ENCODE assay signal across 8 cellular contexts in genomic region chr22:19105867-19106802, GRCh38. TPM values are rescaled to one million over a fixed set of nuclear protein-coding genes. Genes with fewer than 3 reads are reported as not detected.
DNase-seq lines count a peak whose midpoint lies in the region; FAIRE-seq and TF ChIP-seq lines count a peak whose summit lies in the region.

No MANE protein-coding gene starts in this region.

- H3K4me3 ChIP-seq in breast epithelium (no peak overlapping the region), kidney epithelial cell (ENCODE audit: low read depth, low read length) (no peak overlapping the region), ascending aorta (no peak overlapping the region)

- no peak overlapping the region for H3K27ac Mint-ChIP-seq in MCF 10A (ENCODE audit: low read depth, unreplicated experiment)
- no peak overlapping the region for H3K27ac Mint-ChIP-seq in type B pancreatic cell

- no peaks in the 10 kb centered on the region for H3K36me3 ChIP-seq in breast epithelium
- no peaks in the 10 kb centered on the region for H3K36me3 ChIP-seq in kidney epithelial cell (ENCODE audit: control insufficient read depth, insufficient read depth, low read length)
- H3K36me3 ChIP-seq in ascending aorta, result no peaks in the 10 kb centered on the region

- POLR2A ChIA-PET in MCF 10A (lab: Yijun Ruan, JAX), result interaction anchor here (3.1 kb wide), 1 partner anchor 16 kb away, joined by 15 read pairs; the partner anchor contains the start of gene DGCR2

- peaks cover 8 to 20% of the 10 kb centered on the region in 2 donors for H3K4me1 ChIP-seq in breast epithelium
- peaks cover 0 to 22% of the 10 kb centered on the region in 2 donors for H3K4me1 ChIP-seq in ascending aorta

- intact Hi-C loops in MCF 10A (cut with micrococcal nuclease) (no loop called here), breast epithelium (cut with DNase I; ENCODE audit: low total_unique reads) (no loop called here), ascending aorta (cut with DNase I) (no loop called here)

- H3K27ac ChIP-seq in breast epithelium (peak overlapping the region in 1 of 2 donors; percentile 2), ascending aorta (no peak overlapping the region)

- peaks cover 29% of the 10 kb centered on the region for H3K4me1 Mint-ChIP-seq in MCF 10A (ENCODE audit: insufficient read depth, unreplicated experiment)
- H3K4me1 Mint-ChIP-seq in type B pancreatic cell (ENCODE audit: unreplicated experiment), result peaks cover 40% of the 10 kb centered on the region

- BruUV-seq in MCF 10A (replicated peaks; lab: Mats Ljungman, UMichigan), result no TSS peak

- H3K27me3 ChIP-seq in breast epithelium (no peaks in the 10 kb centered on the region), kidney epithelial cell (ENCODE audit: control insufficient read depth, insufficient read depth, low read length) (no peaks in the 10 kb centered on the region), ascending aorta (no peaks in the 10 kb centered on the region)

- H3K9me3 ChIP-seq in breast epithelium (no peaks in the 10 kb centered on the region), ascending aorta (no peaks in the 10 kb centered on the region)

- H3K4me3 Mint-ChIP-seq in MCF 10A (ENCODE audit: unreplicated experiment), result no peak overlapping the region
- no peak overlapping the region for H3K4me3 Mint-ChIP-seq in type B pancreatic cell

- no peak for TF ChIP-seq POLR2A in breast epithelium (IDR thresholded peaks at IDR 0.05)

- DNase-seq in MCF 10A (ENCODE audit: unreplicated experiment) (peak; percentile 35), breast epithelium (ENCODE audit: low spot score in 2 of 2) (no peak), activated T-cell treated with anti-CD3 and anti-CD28 coated beads for 24 hours (ENCODE audit: low read depth) (peak; percentile 17), kidney epithelial cell (ENCODE audit: low read depth) (no peak), type B pancreatic cell (ENCODE audit: extremely low spot score, unreplicated experiment) (no peak), ascending aorta (ENCODE audit: low spot score in 2 of 2) (no peak), retina (no peak), HTR-8/SVneo (ENCODE audit: insufficient read length, low spot score) (no peak)

- H3K27me3 Mint-ChIP-seq in MCF 10A (ENCODE audit: insufficient read depth, unreplicated experiment), result no peaks in the 10 kb centered on the region
- no peaks in the 10 kb centered on the region for H3K27me3 Mint-ChIP-seq in type B pancreatic cell

- no peaks in the 10 kb centered on the region for H3K9me3 Mint-ChIP-seq in MCF 10A (ENCODE audit: unreplicated experiment)
- H3K9me3 Mint-ChIP-seq in type B pancreatic cell, result no peaks in the 10 kb centered on the region

- CTCF ChIA-PET in MCF 10A (lab: Yijun Ruan, JAX), result interaction anchor here (0.7 to 1.2 kb wide), 2 partner anchors 8 to 20 kb away, joined by 3 to 6 read pairs; no protein-coding TSS in a partner anchor

- H3K36me3 Mint-ChIP-seq in MCF 10A (ENCODE audit: insufficient read depth, unreplicated experiment), result peaks cover 7% of the 10 kb centered on the region
- H3K36me3 Mint-ChIP-seq in type B pancreatic cell, result no peaks in the 10 kb centered on the region

- TF ChIP-seq CTCF in MCF 10A (IDR thresholded peaks at IDR 0.05; ENCODE audit: unreplicated experiment), result peak; percentile 20
- TF ChIP-seq CTCF in breast epithelium (IDR thresholded peaks at IDR 0.05), result no peak
- TF ChIP-seq CTCF in kidney epithelial cell (IDR thresholded peaks at IDR 0.05; ENCODE audit: insufficient read depth, low read length, poor library complexity, severe bottlenecking), result peak; percentile 18
- TF ChIP-seq CTCF in type B pancreatic cell (conservative IDR thresholded peaks at IDR 0.05), result peak; percentile 34
- no peak for TF ChIP-seq CTCF in ascending aorta (IDR thresholded peaks at IDR 0.05)

- FAIRE-seq in HTR-8/SVneo (lab: Jason Lieb, UNC), result no peak

RNA-seq across cellular contexts. Expression of gene DGCR2, which starts 16.1 kb away (rescaled TPM):
- total RNA-seq in MCF 10A (2022), result 41.2 and 50.1 TPM in 2 replicates
- 10 to 100 TPM; 36.8 to 58.4 (median 42.9) TPM for total RNA-seq in breast epithelium
- total RNA-seq in kidney epithelial cell, result 71.2 and 85.0 TPM in 2 replicates
- 75.2 and 83.1 TPM in 2 replicates for total RNA-seq in type B pancreatic cell (ENCODE audit: low replicate concordance)
- total RNA-seq in ascending aorta, result 34.7 TPM

RNA-seq across cellular contexts. Expression of gene TSSK2, which starts 25.0 kb away (rescaled TPM):
- not detected in 2 replicates for total RNA-seq in MCF 10A (2022)
- not detected for total RNA-seq in breast epithelium
- total RNA-seq in kidney epithelial cell, result not detected in 2 replicates
- not detected in 2 replicates for total RNA-seq in type B pancreatic cell (ENCODE audit: low replicate concordance)
- total RNA-seq in ascending aorta, result not detected

RNA-seq across cellular contexts. Expression of gene ESS2, which starts 38.3 kb away (rescaled TPM):
- total RNA-seq in MCF 10A (2022) (12.4 and 18.1 TPM in 2 replicates), breast epithelium (10 to 100 TPM; 12.2 to 17.7 (median 13.8) TPM), kidney epithelial cell (19.0 and 20.4 TPM in 2 replicates), type B pancreatic cell (ENCODE audit: low replicate concordance) (15.7 and 19.5 TPM in 2 replicates), ascending aorta (30.5 TPM)

RNA-seq across cellular contexts. Expression of gene GSC2, which starts 44.0 kb away (rescaled TPM):
- total RNA-seq in MCF 10A (2022), result not detected in 2 replicates
- not detected for total RNA-seq in breast epithelium
- not detected in 2 replicates for total RNA-seq in kidney epithelial cell
- not detected in 2 replicates for total RNA-seq in type B pancreatic cell (ENCODE audit: low replicate concordance)
- total RNA-seq in ascending aorta, result not detected

Comparison
In these comparisons a context has a peak if more than half of its experiments do, and no peak if none do; other contexts are left out.
1. DNase-seq: peak in MCF 10A (single experiment) and activated T-cell treated with anti-CD3 and anti-CD28 coated beads for 24 hours (single experiment); none in breast epithelium (0 of 2), kidney epithelial cell (single experiment), type B pancreatic cell (single experiment), ascending aorta (0 of 2), retina (single experiment) and HTR-8/SVneo (single experiment).
2. CTCF ChIP-seq: peak in MCF 10A (single experiment), kidney epithelial cell (single experiment) and type B pancreatic cell (single experiment); none in breast epithelium (0 of 3) and ascending aorta (0 of 3).